In the genomic region with DNA sequence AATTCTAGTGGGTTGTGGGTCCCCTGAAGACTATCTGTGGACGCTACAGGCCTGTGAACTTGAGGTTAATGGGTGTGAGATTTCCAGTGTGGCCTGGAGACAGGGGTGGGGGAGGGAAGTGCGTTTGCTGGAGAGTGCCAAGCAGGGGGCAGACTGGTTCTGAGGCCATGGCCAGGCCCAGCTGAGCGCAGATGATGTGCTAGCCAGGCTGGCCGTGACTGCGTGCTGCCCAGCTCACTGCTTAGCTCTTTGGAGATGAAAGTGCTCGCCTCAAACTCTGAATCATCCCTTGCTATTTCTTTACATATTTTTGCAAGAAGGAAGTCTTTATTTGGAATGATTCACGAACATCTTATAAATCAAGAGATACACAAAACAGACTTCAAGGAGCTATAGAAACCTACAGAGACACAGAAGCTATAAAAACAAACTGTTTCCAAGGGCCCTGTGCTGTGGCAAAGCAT, we compare ENCODE assay signal across 1 cellular context.
TF ChIP-seq lines count a peak whose summit lies in the region.

No MANE protein-coding gene starts in this region.

TF ChIP-seq in WTC11, 78 proteins besides CTCF, POLR2A, EP300 and RAD21 (continued from another document):
- no peak for TF ChIP-seq AR (CRISPR knock-in tag; IDR thresholded peaks at IDR 0.05)
- TF ChIP-seq ZNF263 (CRISPR knock-in tag; IDR thresholded peaks at IDR 0.05; ENCODE audit: low read depth): no peak
- TF ChIP-seq MYBL2 (CRISPR knock-in tag; IDR thresholded peaks at IDR 0.05): no peak
- no peak for TF ChIP-seq MXD4 (CRISPR knock-in tag; IDR thresholded peaks at IDR 0.05; ENCODE audit: borderline replicate concordance)
TF ChIP-seq in WTC11: peak in this region for 0.
